Comparison of ENCODE assay signal across 8 cellular contexts in the genomic region with DNA sequence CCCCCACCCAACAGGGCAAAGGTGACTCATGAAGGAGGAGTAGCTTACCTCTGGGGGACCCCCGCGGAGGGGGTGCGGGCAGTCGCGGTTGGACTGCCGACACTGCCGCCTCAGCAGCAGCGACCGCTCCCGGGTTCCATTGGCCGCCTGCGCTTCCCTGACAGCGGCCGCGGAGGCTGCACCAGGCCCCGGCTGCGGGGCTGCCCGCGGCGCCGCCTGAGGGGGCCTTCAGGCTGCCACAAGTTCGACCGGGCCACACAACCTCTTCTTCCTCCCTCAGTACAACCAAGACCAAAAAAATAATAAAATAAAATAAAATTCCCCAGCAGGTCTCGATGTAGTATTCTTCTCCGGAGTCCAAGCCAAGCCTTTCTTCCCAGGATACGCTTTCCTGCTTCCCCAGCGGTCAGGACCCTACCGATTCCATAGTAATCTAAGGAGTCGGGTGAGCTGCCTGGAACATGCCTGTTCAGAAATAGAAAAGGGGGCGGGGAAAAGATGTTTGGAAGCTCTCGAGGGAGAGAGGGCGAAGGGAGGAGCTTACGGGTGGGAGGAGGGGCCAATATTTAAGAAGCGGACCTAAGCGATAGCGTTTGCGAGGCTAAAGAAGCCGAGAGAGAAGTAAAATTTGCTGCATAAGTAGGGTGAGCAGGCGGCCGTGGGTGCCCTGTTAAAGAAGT. TPM values are rescaled to one million over a fixed set of nuclear protein-coding genes. Genes with fewer than 3 reads are reported as not detected.
DNase-seq lines count a peak whose midpoint lies in the region; ATAC-seq, FAIRE-seq and TF ChIP-seq lines count a peak whose summit lies in the region.

A gene (minus strand): TSS at position 194 of the 680 bp plus-strand sequence. CDS start 10,935 bp downstream, outside the sequence.

- peak; percentile 72 for FAIRE-seq in GM12891 (lab: Jason Lieb, UNC)

- peak within 1 kb of the TSS; percentile 62 to 74 for H3K4me3 ChIP-seq in ascending aorta
- H3K4me3 ChIP-seq in right atrium auricular region = peak within 1 kb of the TSS; percentile 84 to 90
- H3K4me3 ChIP-seq in prostate gland = peak within 1 kb of the TSS; percentile 75 to 77

- peak; percentile 71 for TF ChIP-seq POLR2A in GM12891 (IDR thresholded peaks at IDR 0.05; ENCODE audit: low read depth, low read length)
- TF ChIP-seq POLR2A in prostate gland (IDR thresholded peaks at IDR 0.05) = peak; percentile 73

- ATAC-seq in HG02938 (IDR thresholded peaks at IDR 0.05; ENCODE audit: unreplicated experiment) = peak; percentile 67

- no peak for TF ChIP-seq CTCF in ascending aorta (IDR thresholded peaks at IDR 0.05)
- TF ChIP-seq CTCF in right atrium auricular region (IDR thresholded peaks at IDR 0.05) = no peak
- TF ChIP-seq CTCF in prostate gland (IDR thresholded peaks at IDR 0.05) = peak in 1 of 4 experiments; percentile 19

- H3K27ac ChIP-seq in ascending aorta (peak within 1 kb of the TSS; percentile 92 to 93), right atrium auricular region (peak within 1 kb of the TSS; percentile 91 to 93), prostate gland (peak within 1 kb of the TSS; percentile 87 to 93)

- H3K4me1 ChIP-seq in ascending aorta = peaks cover 0 to 22% of the 10 kb centered on the region in 2 donors
- H3K4me1 ChIP-seq in right atrium auricular region = peaks cover 0 to 39% of the 10 kb centered on the region in 2 donors
- H3K4me1 ChIP-seq in prostate gland (replicated peaks) = peaks cover 9% of the 10 kb centered on the region

- peak; percentile 87 for DNase-seq in GM12891 (ENCODE audit: insufficient read length, low spot score)
- peak; percentile 98 for DNase-seq in NCI-H2029 treated with DMSO at 0.1 percent for 48 hours (lab: John Stamatoyannopoulos, UW)
- DNase-seq in T-helper 22 cell (ENCODE audit: low read depth) = peak; percentile 82
- peak; percentile 72 to 97 for DNase-seq in ascending aorta (ENCODE audit: low spot score in 2 of 2)
- DNase-seq in right atrium auricular region (ENCODE audit: low spot score) = peak; percentile 92
- peak; percentile 94 for DNase-seq in prostate gland (ENCODE audit: low spot score)
- DNase-seq in ureter (ENCODE audit: low spot score) = peak; percentile 95

- H3K36me3 ChIP-seq in ascending aorta = peaks cover 0 to 13% of the 10 kb centered on the region in 2 donors
- H3K36me3 ChIP-seq in right atrium auricular region = peaks cover 28% of the 10 kb centered on the region
- H3K36me3 ChIP-seq in prostate gland = no peaks in the 10 kb centered on the region

- H3K9me3 ChIP-seq in ascending aorta (no peaks in the 10 kb centered on the region), right atrium auricular region (no peaks in the 10 kb centered on the region), prostate gland (no peaks in the 10 kb centered on the region)

- intact Hi-C loops in ascending aorta (cut with DNase I) = loop anchor here (1.0 to 5.0 kb wide), 4 partner anchors 16 to 70 kb away; a partner anchor contains a TSS
- intact Hi-C loops in prostate gland (cut with DNase I) = no loop called here

- WGBS in prostate gland = under 1% methylated on average over 40 of the region's 40 CpGs

- H3K27me3 ChIP-seq in ascending aorta (no peaks in the 10 kb centered on the region), right atrium auricular region (no peaks in the 10 kb centered on the region), prostate gland (replicated peaks; ENCODE audit: insufficient read depth) (no peaks in the 10 kb centered on the region)

TF ChIP-seq in GM12891, 5 proteins besides CTCF, POLR2A, EP300 and RAD21:
- TF ChIP-seq TAF1 (IDR thresholded peaks at IDR 0.05; ENCODE audit: low read depth, low read length) (peak; percentile 51; the same call in 1 of the 2 replicates), POU2F2 (IDR thresholded peaks at IDR 0.05; ENCODE audit: low read depth, low read length) (no peak; the same call in 1 of the 2 replicates)

RNA-seq across cellular contexts. Expression of the gene that starts here (rescaled TPM):
- polyA plus RNA-seq in GM12891 (2012; ENCODE audit: low read depth, missing spikeins) = 34.5 TPM
- total RNA-seq in ascending aorta = 94.8 TPM
- 10 to 100 TPM; 46.5 to 61.8 TPM for total RNA-seq in right atrium auricular region
- 10 to 100 TPM; 60.7 to 91.9 TPM for total RNA-seq in prostate gland
- total RNA-seq in ureter = 91.5 TPM

Comparison
In these comparisons a context has a peak if more than half of its experiments do, and no peak if none do; other contexts are left out.
1. Peak in every context shown above with its lines: DNase-seq, ATAC-seq, H3K4me3 ChIP-seq and H3K27ac ChIP-seq.